8 cellular contexts compared by ENCODE assay signal in genomic region chr22:23786752-23787599, GRCh38. TPM values are rescaled to one million over a fixed set of nuclear protein-coding genes. Genes with fewer than 3 reads are reported as not detected.
DNase-seq lines count a peak whose midpoint lies in the region; ATAC-seq and TF ChIP-seq lines count a peak whose summit lies in the region.

TSS of gene SMARCB1 (plus strand) at chr22:23786966. CDS start at chr22:23787170, 204 bp downstream.

- TF ChIP-seq CTCF in BJ (IDR thresholded peaks at IDR 0.05; ENCODE audit: insufficient read depth, low read depth, low read length), result no peak

- peak; percentile 87 for ATAC-seq in GM19324 (IDR thresholded peaks at IDR 0.05; ENCODE audit: low FRiP score, unreplicated experiment)
- ATAC-seq in HG03520 (IDR thresholded peaks at IDR 0.05; ENCODE audit: unreplicated experiment), result peak; percentile 56

- POLR2A ChIA-PET in BJ (lab: Charles Lee), result interaction anchor here (0.6 kb wide), 1 partner anchor 59 kb away, joined by 3 read pairs; no protein-coding TSS in a partner anchor

- no peaks in the 10 kb centered on the region for H3K27me3 ChIP-seq in BJ (ENCODE audit: control insufficient read depth, insufficient read depth, low read length)

- H3K36me3 ChIP-seq in BJ (ENCODE audit: control insufficient read depth, insufficient read depth, low read length), result peaks cover 3% of the 10 kb centered on the region

- CTCF ChIA-PET in BJ (lab: Yijun Ruan, JAX), result interaction anchor here (1.0 to 1.8 kb wide), 3 partner anchors 9 to 16 kb away, joined by 3 to 7 read pairs (median 3); no protein-coding TSS in a partner anchor

- DNase-seq in BJ (ENCODE audit: low read depth) (peak; percentile 74), NCI-H82 treated with DMSO at 0.1 percent for 48 hours (lab: John Stamatoyannopoulos, UW; ENCODE audit: unreplicated experiment) (peak; percentile 44), medulla oblongata (ENCODE audit: extremely low spot score) (peak; percentile 91)
- DNase-seq in activated CD8-positive, alpha-beta memory T cell treated with anti-CD3 and anti-CD28 coated beads for 1 hour (ENCODE audit: extremely low read depth in 1 of 2, low read depth in 1 of 2), result peak; percentile 66 to 91
- DNase-seq in effector CD8-positive, alpha-beta T cell (lab: John Stamatoyannopoulos, UW), result peak; percentile 90
- peak; percentile 81 to 87 (median 85) for DNase-seq in stimulated activated CD4-positive, alpha-beta T cell treated with anti-CD3 and anti-CD28 coated beads, TNF-alpha, amount 100 ng/mL, for 4 hours (ENCODE audit: low read depth in 3 of 3)

- peak within 1 kb of the TSS; percentile 93 for H3K4me3 ChIP-seq in BJ (ENCODE audit: low read depth, low read length)

RNA-seq across cellular contexts. Expression of gene SMARCB1, which starts in this region (rescaled TPM):
- 136 and 174 TPM in 2 replicates for polyA plus RNA-seq in BJ (2011; rRNA removed)
- polyA minus RNA-seq in BJ (2011; rRNA and poly(A)+ RNA removed), result 35.5 and 47.0 TPM in 2 replicates

Comparison
In these comparisons a context has a peak if more than half of its experiments do, and no peak if none do; other contexts are left out.
1. Peak in every context shown above with its lines: DNase-seq, ATAC-seq and H3K4me3 ChIP-seq.